9 cellular contexts compared by ENCODE assay signal in the genomic region with DNA sequence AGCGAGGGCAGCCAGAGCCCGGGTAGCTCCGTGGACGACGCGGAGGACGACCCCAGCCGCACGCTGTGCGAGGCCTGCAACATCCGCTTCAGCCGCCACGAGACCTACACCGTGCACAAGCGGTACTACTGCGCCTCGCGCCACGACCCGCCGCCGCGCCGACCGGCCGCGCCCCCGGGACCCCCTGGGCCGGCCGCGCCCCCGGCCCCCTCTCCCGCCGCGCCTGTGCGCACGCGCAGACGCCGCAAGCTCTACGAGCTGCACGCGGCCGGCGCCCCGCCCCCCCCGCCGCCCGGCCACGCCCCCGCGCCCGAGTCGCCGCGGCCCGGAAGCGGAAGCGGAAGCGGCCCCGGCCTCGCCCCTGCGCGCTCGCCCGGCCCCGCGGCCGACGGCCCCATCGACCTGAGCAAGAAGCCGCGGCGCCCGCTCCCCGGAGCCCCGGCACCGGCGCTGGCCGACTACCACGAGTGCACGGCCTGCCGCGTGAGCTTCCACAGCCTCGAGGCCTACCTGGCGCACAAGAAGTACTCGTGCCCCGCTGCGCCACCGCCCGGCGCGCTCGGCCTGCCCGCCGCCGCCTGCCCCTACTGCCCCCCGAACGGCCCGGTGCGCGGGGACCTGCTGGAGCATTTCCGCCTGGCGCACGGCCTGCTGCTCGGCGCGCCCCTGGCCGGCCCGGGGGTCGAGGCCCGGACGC. TPM values are rescaled to one million over a fixed set of nuclear protein-coding genes. Genes with fewer than 3 reads are reported as not detected.
DNase-seq lines count a peak whose midpoint lies in the region; ATAC-seq, FAIRE-seq and TF ChIP-seq lines count a peak whose summit lies in the region.
"Had no signal": no experiment of that assay in that cellular context is flagged by ENCODE, and none has a peak within 500 bp of the region (broad histone marks: within the 10 kb centered on the region; RNA-seq: fewer than 3 reads in every experiment).

No MANE protein-coding gene starts in this region.

- H2AFZ ChIP-seq in astrocyte (ENCODE audit: low read depth, low read length) = peak overlapping the region; percentile 66

- TF ChIP-seq CTCF in astrocyte (IDR thresholded peaks at IDR 0.05; ENCODE audit: insufficient read depth, low read depth, low read length) (no peak), gastrocnemius medialis (IDR thresholded peaks at IDR 0.05 in 4 of 5, conservative IDR thresholded peaks at IDR 0.05 in 1 of 5) (peak in 1 of 5 experiments; percentile 19)

- H3K4me1 ChIP-seq in astrocyte (ENCODE audit: insufficient read depth, low read length) = peaks cover 12% of the 10 kb centered on the region
- H3K4me1 ChIP-seq in gastrocnemius medialis = peaks cover 7 to 25% of the 10 kb centered on the region in 2 donors

- H3K27me3 Mint-ChIP-seq in T-helper 17 cell (peaks cover 6% of the 10 kb centered on the region), astrocyte (ENCODE audit: low read depth, unreplicated experiment) (peaks cover 12% of the 10 kb centered on the region)

- no peaks in the 10 kb centered on the region for H3K9me3 ChIP-seq in T-helper 17 cell (ENCODE audit: control insufficient read depth, low read length, poor library complexity, severe bottlenecking)
- no peaks in the 10 kb centered on the region for H3K9me3 ChIP-seq in astrocyte (ENCODE audit: insufficient read depth, low read depth, low read length)
- no peaks in the 10 kb centered on the region for H3K9me3 ChIP-seq in gastrocnemius medialis

- H3K27ac Mint-ChIP-seq in T-helper 17 cell (no peak overlapping the region), astrocyte (ENCODE audit: unreplicated experiment) (no peak overlapping the region)

- H4K20me1 ChIP-seq in astrocyte (ENCODE audit: insufficient read depth, low read length) = peaks cover 9% of the 10 kb centered on the region

- H3K4me3 Mint-ChIP-seq in T-helper 17 cell (peak overlapping the region; percentile 82), astrocyte (ENCODE audit: unreplicated experiment) (no peak overlapping the region)

- H3K36me3 ChIP-seq in astrocyte (ENCODE audit: insufficient read depth, low read length) = no peaks in the 10 kb centered on the region
- no peaks in the 10 kb centered on the region for H3K36me3 ChIP-seq in gastrocnemius medialis

- H3K4me1 Mint-ChIP-seq in T-helper 17 cell = peaks cover 9% of the 10 kb centered on the region
- peaks cover 4% of the 10 kb centered on the region for H3K4me1 Mint-ChIP-seq in astrocyte (ENCODE audit: low read depth, unreplicated experiment)

- H3K27me3 ChIP-seq in astrocyte (ENCODE audit: insufficient read depth, low read length) = peaks cover 6% of the 10 kb centered on the region
- peaks cover 0 to 2% (median 1%) of the 10 kb centered on the region in 3 donors for H3K27me3 ChIP-seq in gastrocnemius medialis

- H3K9me3 Mint-ChIP-seq in astrocyte (ENCODE audit: unreplicated experiment) = no peaks in the 10 kb centered on the region

- peaks cover 4% of the 10 kb centered on the region for H3K36me3 Mint-ChIP-seq in T-helper 17 cell (ENCODE audit: low read depth)
- H3K36me3 Mint-ChIP-seq in astrocyte (ENCODE audit: low read depth, unreplicated experiment) = peaks cover 10% of the 10 kb centered on the region

- TF ChIP-seq POLR2A in gastrocnemius medialis (IDR thresholded peaks at IDR 0.05) = peak; percentile 68 to 80

- FAIRE-seq in astrocyte (lab: Jason Lieb, UNC) = no peak
- FAIRE-seq: G401.6 had no signal

- H3K4me3 ChIP-seq in astrocyte (ENCODE audit: insufficient read depth, low read depth, low read length) (peak overlapping the region; percentile 54), gastrocnemius medialis (peak overlapping the region; percentile 45 to 79 (median 66))

- ATAC-seq in HG03280 (IDR thresholded peaks at IDR 0.05; ENCODE audit: unreplicated experiment) (peak; percentile 64), T-helper 17 cell (peak; percentile 79), gastrocnemius medialis (peak; percentile 90)

- in situ Hi-C loops in gastrocnemius medialis (cut with MboI; ENCODE audit: low sequenced_read_pairs in 4 of 4) = no loop called here

- no peaks in the 10 kb centered on the region for H3K79me2 ChIP-seq in astrocyte (ENCODE audit: insufficient read depth, low read length)

- DNase-seq in NCI-H2107 (lab: John Stamatoyannopoulos, UW) (peak; percentile 37), NCI-H2107 treated with DMSO at 0.1 percent for 48 hours (lab: John Stamatoyannopoulos, UW; ENCODE audit: unreplicated experiment) (no peak), T-helper 17 cell (peak; percentile 66 to 76 (median 73)), astrocyte (ENCODE audit: low read depth) (peak; percentile 25), hepatic stellate cell (ENCODE audit: low spot score) (peak; percentile 89), gastrocnemius medialis (peak; percentile 42 to 67), NCI-H2081 (lab: John Stamatoyannopoulos, UW) (no peak)

- peak overlapping the region; percentile 81 for H3K4me2 ChIP-seq in astrocyte (ENCODE audit: low read length)

- H3K9ac ChIP-seq in astrocyte (ENCODE audit: low read length) = peak overlapping the region; percentile 70

- intact Hi-C loops in gastrocnemius medialis (cut with DNase I; ENCODE audit: low total_unique reads) = loop anchor here (1.0 to 5.0 kb wide), 3 partner anchors 37 to 583 kb away; a partner anchor contains a TSS

- H3K27ac ChIP-seq in astrocyte (ENCODE audit: low read depth, low read length) (peak overlapping the region; percentile 19), gastrocnemius medialis (peak overlapping the region; percentile 62 to 88 (median 84))

RNA-seq across cellular contexts. Expression of a gene that starts 36.1 kb away (rescaled TPM):
- total RNA-seq in T-helper 17 cell (100 to 1,000 TPM; 100 to 141 TPM), astrocyte (31.6 and 32.8 TPM in 2 replicates), gastrocnemius medialis (10 to 100 TPM; 10.9 to 20.5 (median 18.4) TPM)

Comparison
In these comparisons a context has a peak if more than half of its experiments do, and no peak if none do; other contexts are left out.
1. DNase-seq: peak in NCI-H2107 (single experiment), T-helper 17 cell (3 of 3), astrocyte (single experiment), hepatic stellate cell (single experiment) and gastrocnemius medialis (2 of 2); none in NCI-H2107 treated with DMSO at 0.1 percent for 48 hours (single experiment) and NCI-H2081 (0 of 2).
2. Peak in every context shown above with its lines, with median percentiles within 50 percentile points of each other: ATAC-seq.